10 cellular contexts compared by ENCODE assay signal in the genomic region with DNA sequence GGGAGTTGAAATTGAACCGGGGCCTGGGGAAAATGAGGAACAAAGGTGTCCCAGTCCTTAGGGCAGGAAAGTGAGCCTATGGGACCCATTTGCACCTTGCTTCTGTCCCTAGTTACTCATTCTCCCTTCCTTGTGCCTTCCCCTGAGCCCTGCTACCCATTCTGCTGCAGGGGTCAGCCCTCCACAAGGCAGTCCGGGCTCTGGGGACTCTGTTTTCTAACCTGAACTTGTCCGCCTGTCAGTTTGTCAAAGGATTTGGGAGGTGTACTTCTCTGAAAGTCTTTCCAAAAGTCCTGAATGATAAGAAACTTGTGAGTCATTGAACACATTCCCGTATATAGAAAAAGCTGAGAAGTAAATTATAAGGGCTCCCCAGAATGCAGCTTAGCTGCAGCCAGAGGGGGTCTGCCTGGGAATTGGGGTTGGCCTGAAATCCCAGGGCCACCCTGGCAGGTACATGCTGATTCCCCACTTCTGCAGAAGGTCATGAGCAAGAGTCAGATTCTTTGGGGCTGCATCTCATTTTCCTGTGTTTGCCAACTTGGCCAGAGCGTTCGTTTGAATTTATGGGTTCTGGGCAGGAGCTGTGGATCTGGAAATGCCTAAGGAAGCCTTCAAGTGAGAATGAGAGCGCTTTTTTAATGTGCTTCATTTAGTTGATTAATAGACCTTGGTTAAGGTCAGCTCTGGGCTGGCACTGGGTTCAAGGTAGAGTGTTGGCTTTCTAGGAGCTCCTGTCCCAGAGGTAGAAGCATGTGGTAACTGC. TPM values are rescaled to one million over a fixed set of nuclear protein-coding genes. Genes with fewer than 3 reads are reported as not detected.
A peak's percentile ranks its signal among the peaks of the same experiment; 100 is the strongest.
DNase-seq lines count a peak whose midpoint lies in the region; ATAC-seq, FAIRE-seq and TF ChIP-seq lines count a peak whose summit lies in the region.
"Had no signal": no experiment of that assay in that cellular context is flagged by ENCODE, and none has a peak within 500 bp of the region (broad histone marks: within the 10 kb centered on the region; RNA-seq: fewer than 3 reads in every experiment).

No MANE protein-coding gene starts in this region.

- H3K4me1 ChIP-seq in GM12878 (ENCODE audit: control insufficient read depth, insufficient read depth, low read length): peaks cover 35% of the 10 kb centered on the region

- peak overlapping the region; percentile 67 for H3K9ac ChIP-seq in GM12878 (ENCODE audit: control insufficient read depth, insufficient read depth, low read length)

- H3K27ac Mint-ChIP-seq in naive thymus-derived CD8-positive, alpha-beta T cell: peak overlapping the region in 9 of 10 donors; percentile 27 to 79 (median 54)

- POLR2A ChIA-PET in GM12878 (lab: Charles Lee): interaction anchor here (2.2 to 5.1 kb wide), 3 partner anchors 17 to 27 kb away, joined by 7 to 53 read pairs (median 47); no protein-coding TSS in a partner anchor
- POLR2A ChIA-PET in naive thymus-derived CD8-positive, alpha-beta T cell (lab: Charles Lee): interaction anchor here (1.1 to 2.0 kb wide), 4 partner anchors 17 to 26 kb away, joined by 3 to 8 read pairs (median 4); no protein-coding TSS in a partner anchor

- peak overlapping the region in 7 of 10 donors; percentile 6 to 45 (median 22) for H3K4me3 Mint-ChIP-seq in naive thymus-derived CD8-positive, alpha-beta T cell

- no peak for TF ChIP-seq EP300 in GM12878 (IDR thresholded peaks at IDR 0.05; ENCODE audit: borderline replicate concordance in 1 of 2, control insufficient read depth in 1 of 2, low read depth in 2 of 2, low read length in 2 of 2)

- in situ Hi-C loops in GM12878 (cut with MboI): no loop called here

- no peak overlapping the region for H3K27ac ChIP-seq in HL-60 (replicated peaks)
- H3K27ac ChIP-seq in GM12878 (ENCODE audit: control insufficient read depth, insufficient read depth): peak overlapping the region; percentile 37; the same call in 1 of the 2 replicates

- no peaks in the 10 kb centered on the region for H3K27me3 Mint-ChIP-seq in naive thymus-derived CD8-positive, alpha-beta T cell

- CTCF ChIA-PET in GM12878 (lab: Yijun Ruan, JAX): interaction anchor here (0.8 to 9.7 kb wide), 9 partner anchors 16 to 81 kb away, joined by 3 to 96 read pairs (median 5); no protein-coding TSS in a partner anchor

- no peak for TF ChIP-seq POLR2A in GM12878 (IDR thresholded peaks at IDR 0.05; ENCODE audit: low read depth, low read length)

- H3K36me3 ChIP-seq in GM12878 (ENCODE audit: control insufficient read depth in 2 of 2, insufficient read depth in 2 of 2, low read length in 1 of 2): peaks cover 0 to 2% of the 10 kb centered on the region in 2 experiments; a peak in 1 of 4 replicates

- H3K9me3 Mint-ChIP-seq in naive thymus-derived CD8-positive, alpha-beta T cell: no peaks in the 10 kb centered on the region

- WGBS in GM12878 (ENCODE audit: insufficient coverage, insufficient replicate concordance, low lambda C conversion rate, missing lambda C conversion rate): 89% methylated on average over 7 of the region's 7 CpGs

- TSS peak; percentile 47 for BruUV-seq in GM12878 (replicated peaks; lab: Mats Ljungman, UMichigan)

- RAD21 ChIA-PET in GM12878 (lab: Charles Lee; ENCODE audit: unreplicated experiment): interaction anchor here (0.9 to 9.2 kb wide), 4 partner anchors 24 to 57 kb away, joined by 3 to 144 read pairs (median 4); no protein-coding TSS in a partner anchor

- TF ChIP-seq RAD21 in GM12878 (IDR thresholded peaks at IDR 0.05; ENCODE audit: insufficient read depth, low read depth, low read length): no peak

- no peaks in the 10 kb centered on the region for H3K9me3 ChIP-seq in GM12878 (replicated peaks; ENCODE audit: control insufficient read depth, insufficient read depth, low read length)

- no peak for TF ChIP-seq CTCF in AG10803 (conservative IDR thresholded peaks at IDR 0.05; ENCODE audit: low read length)
- no peak for TF ChIP-seq CTCF in HL-60 (IDR thresholded peaks at IDR 0.05; ENCODE audit: insufficient read depth, low read length)
- TF ChIP-seq CTCF in GM12878 (IDR thresholded peaks at IDR 0.05 in 2 of 3, conservative IDR thresholded peaks at IDR 0.05 in 1 of 3; ENCODE audit: control insufficient read depth in 2 of 3, extremely low read depth in 1 of 3, insufficient read depth in 1 of 3, low read depth in 3 of 3, low read length in 3 of 3): no peak

- H3K4me1 Mint-ChIP-seq in naive thymus-derived CD8-positive, alpha-beta T cell: peaks cover 24 to 64% (median 54%) of the 10 kb centered on the region in 4 donors

- SMC1A ChIA-PET in GM12878 (lab: Charles Lee; ENCODE audit: uncharacterized antibody, unreplicated experiment): interaction anchor here (0.8 to 12.5 kb wide), 6 partner anchors 9 to 202 kb away, joined by 3 to 143 read pairs (median 3); no protein-coding TSS in a partner anchor

- peaks cover 5% of the 10 kb centered on the region; the same call in 1 of the 2 replicates for H4K20me1 ChIP-seq in GM12878 (ENCODE audit: control insufficient read depth, insufficient read depth)

- H3K4me3 ChIP-seq in AG10803 (ENCODE audit: low read length) (peak overlapping the region; percentile 94), HL-60 (replicated peaks; ENCODE audit: insufficient read depth, low read length) (peak overlapping the region; percentile 92; the same call in 1 of the 2 replicates), GM12878 (peak overlapping the region; percentile 89)

- H3K27me3 ChIP-seq in HL-60 (ENCODE audit: insufficient read depth, poor library complexity, severe bottlenecking): no peaks in the 10 kb centered on the region
- no peaks in the 10 kb centered on the region; a peak in 1 of 4 replicates for H3K27me3 ChIP-seq in GM12878 (replicated peaks in 1 of 2; ENCODE audit: control insufficient read depth in 2 of 2, insufficient read depth in 2 of 2, low read length in 1 of 2)

- peak overlapping the region; percentile 95 for H3K4me2 ChIP-seq in GM12878 (ENCODE audit: control insufficient read depth, insufficient read depth)

- FAIRE-seq in GM12878 (lab: Jason Lieb, UNC): peak; percentile 23

- no peak overlapping the region for H2AFZ ChIP-seq in GM12878 (ENCODE audit: control insufficient read depth, low read depth, low read length)

- peaks cover 0 to 15% (median 4%) of the 10 kb centered on the region in 3 donors for H3K36me3 Mint-ChIP-seq in naive thymus-derived CD8-positive, alpha-beta T cell

- intact Hi-C loops in GM12878 (cut with micrococcal nuclease; ENCODE audit: unreplicated experiment): no loop called here

- H3K79me2 ChIP-seq in GM12878 (ENCODE audit: control insufficient read depth, insufficient read depth, low read length): peaks cover 47% of the 10 kb centered on the region

- no peak for ATAC-seq in GM12878
- ATAC-seq in naive thymus-derived CD8-positive, alpha-beta T cell: no peak
- no peak for ATAC-seq in GM19351 (IDR thresholded peaks at IDR 0.05; ENCODE audit: unreplicated experiment)
- no peak for ATAC-seq in HG02885 (IDR thresholded peaks at IDR 0.05; ENCODE audit: poor library complexity, unreplicated experiment)

- DNase-seq in AG10803 (ENCODE audit: low read depth) (peak; percentile 49), HL-60 (ENCODE audit: low read depth in 1 of 2, low spot score in 1 of 2) (no peak), GM12878 (ENCODE audit: low read depth, low spot score) (no peak), NCI-H2227 treated with DMSO at 0.1 percent for 48 hours (lab: John Stamatoyannopoulos, UW) (no peak), cerebellum (ENCODE audit: low spot score) (no peak)
- DNase-seq in naive thymus-derived CD8-positive, alpha-beta T cell: no peak
- DNase-seq: activated gamma-delta T cell; stimulated activated CD4-positive, alpha-beta T cell treated with anti-CD3 and anti-CD28 coated beads, Interleukin-4, amount 100 ng/mL, for 4 hours had no signal

TF ChIP-seq in GM12878, 131 proteins besides CTCF, POLR2A, EP300 and RAD21 (continues in another document):
- TF ChIP-seq, protein P1, sequence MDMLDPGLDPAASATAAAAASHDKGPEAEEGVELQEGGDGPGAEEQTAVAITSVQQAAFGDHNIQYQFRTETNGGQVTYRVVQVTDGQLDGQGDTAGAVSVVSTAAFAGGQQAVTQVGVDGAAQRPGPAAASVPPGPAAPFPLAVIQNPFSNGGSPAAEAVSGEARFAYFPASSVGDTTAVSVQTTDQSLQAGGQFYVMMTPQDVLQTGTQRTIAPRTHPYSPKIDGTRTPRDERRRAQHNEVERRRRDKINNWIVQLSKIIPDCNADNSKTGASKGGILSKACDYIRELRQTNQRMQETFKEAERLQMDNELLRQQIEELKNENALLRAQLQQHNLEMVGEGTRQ (IDR thresholded peaks at IDR 0.05; ENCODE audit: borderline replicate concordance, low read depth, low read length): no peak
- TF ChIP-seq SUZ12 (IDR thresholded peaks at IDR 0.05; ENCODE audit: unreplicated experiment): no peak
- TF ChIP-seq NFYA (IDR thresholded peaks at IDR 0.05; ENCODE audit: borderline replicate concordance, low read depth, low read length): no peak
- TF ChIP-seq ZSCAN29 (IDR thresholded peaks at IDR 0.05): no peak
- no peak for TF ChIP-seq GATAD2B (conservative IDR thresholded peaks at IDR 0.05; ENCODE audit: low read depth)
- TF ChIP-seq FOXM1 (IDR thresholded peaks at IDR 0.05; ENCODE audit: low read depth, low read length): no peak
- TF ChIP-seq IKZF2 (IDR thresholded peaks at IDR 0.05): no peak
- TF ChIP-seq ZNF24 (IDR thresholded peaks at IDR 0.05): no peak

RNA-seq across cellular contexts. Expression of gene SLC6A6, which starts 2.9 kb away (rescaled TPM):
- total RNA-seq in GM12878 (2013; cell fraction: nucleolus; rRNA removed): 112 and 120 TPM in 2 replicates
- total RNA-seq in GM12878 (2014; rRNA removed): 28.2 and 28.3 TPM in 2 replicates
- total RNA-seq in GM12878 (2014; rRNA removed; fragmentation: Illumina TruSeq; extraction: Trizol): 18.6 and 19.7 TPM in 2 replicates
- total RNA-seq in GM12878 (2021): 44.5 and 47.0 TPM in 2 replicates
- 7.1 TPM for polyA plus RNA-seq in GM12878 (2011; ENCODE audit: low read depth)
- polyA plus RNA-seq in GM12878 (2011; rRNA removed): 14.1 and 21.8 TPM in 2 replicates
- polyA plus RNA-seq in GM12878 (2011; cell fraction: cytosol; rRNA removed): 22.1 and 22.3 TPM in 2 replicates
- 59.7 and 73.3 TPM in 2 replicates for polyA plus RNA-seq in GM12878 (2011; cell fraction: nucleus; rRNA removed)
- polyA plus RNA-seq in GM12878 (2012): 11.9 and 15.5 TPM in 2 replicates
- 25.7 and 28.5 TPM in 2 replicates for polyA plus RNA-seq in GM12878 (2014; fragmentation: Illumina TruSeq; extraction: Trizol)
- polyA plus RNA-seq in GM12878 (2014; fragmentation: Nextera tagmentation; extraction: Ambion mirVana): 1 to 10 TPM; 5.6 to 6.2 TPM
- polyA plus RNA-seq in GM12878 (2014; rRNA removed): 26.4 and 26.5 TPM in 2 replicates
- polyA plus RNA-seq in GM12878 (2016; fragmentation: Nextera tagmentation; extraction: Ambion mirVana): 10 to 100 TPM; 10.0 to 13.4 TPM
- 31.8 and 45.9 TPM in 2 replicates for polyA minus RNA-seq in GM12878 (2011; rRNA and poly(A)+ RNA removed)
- 9.0 and 9.6 TPM in 2 replicates for polyA minus RNA-seq in GM12878 (2011; cell fraction: cytosol; rRNA and poly(A)+ RNA removed)
- polyA minus RNA-seq in GM12878 (2011; cell fraction: nucleus; rRNA and poly(A)+ RNA removed): 31.2 and 54.5 TPM in 2 replicates
- 10 to 100 TPM; 43.1 to 43.7 TPM for total RNA-seq in naive thymus-derived CD8-positive, alpha-beta T cell
- polyA plus RNA-seq in naive thymus-derived CD8-positive, alpha-beta T cell: 1 to 10 TPM; 2.1 to 5.0 (median 3.0) TPM
- total RNA-seq in cerebellum: 24.6 TPM
